1 cellular context compared by ENCODE assay signal in genomic region chr1:35637401-35637809, GRCh38.
TF ChIP-seq lines count a peak whose summit lies in the region.

No MANE protein-coding gene starts in this region.

TF ChIP-seq in SK-N-SH, 30 proteins besides CTCF, POLR2A, EP300 and RAD21 (continued from another document):
- TF ChIP-seq, protein P1, sequence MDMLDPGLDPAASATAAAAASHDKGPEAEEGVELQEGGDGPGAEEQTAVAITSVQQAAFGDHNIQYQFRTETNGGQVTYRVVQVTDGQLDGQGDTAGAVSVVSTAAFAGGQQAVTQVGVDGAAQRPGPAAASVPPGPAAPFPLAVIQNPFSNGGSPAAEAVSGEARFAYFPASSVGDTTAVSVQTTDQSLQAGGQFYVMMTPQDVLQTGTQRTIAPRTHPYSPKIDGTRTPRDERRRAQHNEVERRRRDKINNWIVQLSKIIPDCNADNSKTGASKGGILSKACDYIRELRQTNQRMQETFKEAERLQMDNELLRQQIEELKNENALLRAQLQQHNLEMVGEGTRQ (IDR thresholded peaks at IDR 0.05; ENCODE audit: borderline replicate concordance, low read depth, low read length): no peak
- TF ChIP-seq REST (IDR thresholded peaks at IDR 0.05; ENCODE audit: low read depth, low read length) (no peak), NFIC (IDR thresholded peaks at IDR 0.05; ENCODE audit: borderline replicate concordance) (no peak), ELF1 (IDR thresholded peaks at IDR 0.05) (no peak), NRF1 (IDR thresholded peaks at IDR 0.05; ENCODE audit: low read depth, low read length) (no peak), GABPA (IDR thresholded peaks at IDR 0.05; ENCODE audit: low read depth) (no peak), TAF1 (IDR thresholded peaks at IDR 0.05; ENCODE audit: borderline replicate concordance, low read depth, low read length) (no peak), MXI1 (IDR thresholded peaks at IDR 0.05; ENCODE audit: low read depth, low read length) (no peak), FOXJ3 (CRISPR knock-in tag; IDR thresholded peaks at IDR 0.05) (no peak), TEAD4 (IDR thresholded peaks at IDR 0.05; ENCODE audit: borderline replicate concordance, insufficient read depth) (no peak), ZBTB33 (IDR thresholded peaks at IDR 0.05; ENCODE audit: borderline replicate concordance, low read depth) (no peak), RXRA (IDR thresholded peaks at IDR 0.05; ENCODE audit: borderline replicate concordance, low read depth) (no peak)
- TF ChIP-seq, protein P2, sequence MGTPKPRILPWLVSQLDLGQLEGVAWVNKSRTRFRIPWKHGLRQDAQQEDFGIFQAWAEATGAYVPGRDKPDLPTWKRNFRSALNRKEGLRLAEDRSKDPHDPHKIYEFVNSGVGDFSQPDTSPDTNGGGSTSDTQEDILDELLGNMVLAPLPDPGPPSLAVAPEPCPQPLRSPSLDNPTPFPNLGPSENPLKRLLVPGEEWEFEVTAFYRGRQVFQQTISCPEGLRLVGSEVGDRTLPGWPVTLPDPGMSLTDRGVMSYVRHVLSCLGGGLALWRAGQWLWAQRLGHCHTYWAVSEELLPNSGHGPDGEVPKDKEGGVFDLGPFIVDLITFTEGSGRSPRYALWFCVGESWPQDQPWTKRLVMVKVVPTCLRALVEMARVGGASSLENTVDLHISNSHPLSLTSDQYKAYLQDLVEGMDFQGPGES (IDR thresholded peaks at IDR 0.05; ENCODE audit: low read depth, low read length): no peak
